ENCODE assay signal across 19 cellular contexts in the genomic region with DNA sequence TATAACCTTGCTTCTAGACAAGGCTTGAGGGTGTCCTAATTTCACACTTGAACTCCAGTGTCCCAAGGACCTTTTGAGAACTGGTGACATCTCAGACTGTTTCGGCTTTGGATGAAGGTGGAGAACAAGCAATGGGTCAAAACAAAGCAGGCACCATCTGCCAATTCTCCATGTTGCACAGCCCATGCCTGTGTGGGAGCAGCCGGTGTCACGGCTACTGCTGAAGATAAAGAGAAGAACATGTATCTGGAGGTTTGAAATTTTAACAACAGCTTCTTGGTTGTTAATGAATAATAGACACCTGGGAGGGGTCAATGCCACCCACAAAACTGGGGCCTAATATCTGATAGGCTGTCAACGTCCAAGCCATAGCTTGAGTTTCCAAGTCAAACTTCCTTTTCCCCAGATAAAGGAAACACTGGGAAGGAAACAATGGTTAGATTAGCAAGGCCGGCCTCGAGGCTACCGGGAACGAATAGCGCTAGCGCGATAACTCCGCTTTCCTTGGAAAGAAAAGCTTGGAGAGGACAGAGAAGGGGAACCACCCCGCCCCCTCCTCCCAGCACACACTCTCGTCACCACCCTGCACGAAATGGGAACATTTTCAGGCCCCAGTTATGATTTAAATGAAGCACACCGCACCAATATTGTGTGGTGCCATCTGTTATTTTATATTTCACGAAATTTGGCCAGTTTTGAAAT. TPM values are rescaled to one million over a fixed set of nuclear protein-coding genes. Genes with fewer than 3 reads are reported as not detected.
DNase-seq lines count a peak whose midpoint lies in the region; ATAC-seq and TF ChIP-seq lines count a peak whose summit lies in the region.
"Had no signal": no experiment of that assay in that cellular context is flagged by ENCODE, and none has a peak within 500 bp of the region (broad histone marks: within the 10 kb centered on the region; RNA-seq: fewer than 3 reads in every experiment).

No MANE protein-coding gene starts in this region.

- TF ChIP-seq CTCF in GM20000 (IDR thresholded peaks at IDR 0.05; ENCODE audit: extremely low read depth, missing control alignments) = peak; percentile 9
- no peak for TF ChIP-seq CTCF in body of pancreas (IDR thresholded peaks at IDR 0.05)

- H3K4me3 ChIP-seq in body of pancreas = no peak overlapping the region
- H3K4me3 ChIP-seq: A549, GM12878, GM23248, HAP-1 had no signal

- H3K4me1 ChIP-seq in body of pancreas = no peaks in the 10 kb centered on the region
- H3K4me1 ChIP-seq: A549, HAP-1 had no signal

- ATAC-seq in Right ventricle myocardium inferior (peak; percentile 41), Right ventricle myocardium superior (ENCODE audit: poor library complexity) (no peak), left lobe of liver (peak; percentile 29), body of pancreas (no peak)
- ATAC-seq: A549; CD8-positive, alpha-beta T cell; GM12878 had no signal

- no peaks in the 10 kb centered on the region for H3K36me3 ChIP-seq in body of pancreas (replicated peaks in 1 of 2; ENCODE audit: insufficient read depth in 1 of 2, low read depth in 2 of 2)
- H3K36me3 ChIP-seq: HAP-1 had no signal

- TF ChIP-seq POLR2A in body of pancreas (IDR thresholded peaks at IDR 0.05) = no peak

- DNase-seq in Right ventricle myocardium inferior (ENCODE audit: missing footprints) (no peak), Right ventricle myocardium superior (no peak), GM20000 (ENCODE audit: low spot score) (no peak), left lobe of liver (ENCODE audit: low spot score) (no peak), occipital lobe (lab: John Stamatoyannopoulos, UW) (peak; percentile 25), globus pallidus (ENCODE audit: low spot score) (no peak), body of pancreas (no peak), posterior vena cava (ENCODE audit: low spot score) (no peak)
- DNase-seq: AML-193; Calu3; CD8-positive, alpha-beta T cell; DMS79 treated with DMSO at 0.1 percent for 48 hours; GF-D8; GM23248 had no signal

- H3K27me3 ChIP-seq in body of pancreas = no peaks in the 10 kb centered on the region

- H3K27ac ChIP-seq in body of pancreas = no peak overlapping the region
- H3K27ac ChIP-seq: 22Rv1, A549, GM23248 had no signal

- H3K9me3 ChIP-seq in body of pancreas = no peaks in the 10 kb centered on the region
- H3K9me3 ChIP-seq: A549, HAP-1 had no signal

- WGBS in body of pancreas, 2 donors = 45 to 63% methylated on average over 17 of the region's 17 CpGs

- intact Hi-C loops in Right ventricle myocardium inferior (cut with DNase I) = no loop called here
- intact Hi-C loops in Right ventricle myocardium superior (cut with DNase I) = no loop called here
- intact Hi-C loops in body of pancreas (cut with DNase I) = no loop called here
- intact Hi-C loops in posterior vena cava (cut with DNase I) = no loop called here

RNA-seq across cellular contexts. Expression of a gene that starts 21.7 kb away (rescaled TPM):
- total RNA-seq in Right ventricle myocardium inferior (0.05 TPM), Right ventricle myocardium superior (0.59 TPM), left lobe of liver (0.05 TPM), occipital lobe (65.5 TPM), body of pancreas (under 1 TPM in 1 of 2 donors, not detected in 1; under 0.01 TPM), posterior vena cava (1 to 10 TPM in 1 of 2 donors, under 1 TPM in 1; 0.60 to 1.3 TPM)
- total RNA-seq: Calu3; CD8-positive, alpha-beta T cell; GM12878; HT-29 had no signal

Comparison
In these comparisons a context has a peak if more than half of its experiments do, and no peak if none do; other contexts are left out.
1. ATAC-seq: peak in Right ventricle myocardium inferior (single experiment) and left lobe of liver (single experiment); none in Right ventricle myocardium superior (single experiment) and body of pancreas (single experiment).
2. RNA of a gene that starts 21.7 kb away (total RNA-seq): 65.5 TPM in occipital lobe (single experiment); 0.60 to 1.3 TPM in posterior vena cava, 0.59 TPM in Right ventricle myocardium superior (single experiment), 0.05 TPM in Right ventricle myocardium inferior (single experiment), 0.05 TPM in left lobe of liver (single experiment) and under 0.01 TPM in body of pancreas; every median in the first group is over 10 times any median in the second.